ENCODE assay signal across 19 cellular contexts in genomic region chr1:186060226-186060625, GRCh38.
"Had no signal": no experiment of that assay in that cellular context is flagged by ENCODE, and none has a peak within 500 bp of the region (broad histone marks: within the 10 kb centered on the region; RNA-seq: fewer than 3 reads in every experiment).

No MANE protein-coding gene starts in this region.

- DNase-seq: central memory CD4-positive, alpha-beta T cell; cortex of kidney; dorsolateral prefrontal cortex; effector CD8-positive, alpha-beta T cell; gastrocnemius medialis; glutamatergic neuron; islet precursor cell; left colon; natural killer cell; nucleus accumbens; pancreas; right cardiac atrium; stimulated activated CD4-positive, alpha-beta T cell treated with anti-CD3 and anti-CD28 coated beads, Interleukin-2, amount 100 ng/mL, for 48 hours; stimulated activated naive CD4-positive, alpha-beta T cell treated with Interleukin-2 at 50 U/mL for 16 hours had no signal

- H3K4me3 ChIP-seq: dorsolateral prefrontal cortex, gastrocnemius medialis, pancreas, smooth muscle cell, tibial nerve had no signal

- H3K27ac Mint-ChIP-seq: mesothelial cell of epicardium, natural killer cell, progenitor cell of endocrine pancreas had no signal

- H3K9me3 ChIP-seq: gastrocnemius medialis, pancreas, tibial nerve had no signal

- H3K27me3 Mint-ChIP-seq: progenitor cell of endocrine pancreas had no signal

- ATAC-seq: left colon, natural killer cell, pancreas, right cardiac atrium had no signal

- H3K36me3 ChIP-seq: gastrocnemius medialis, pancreas, tibial nerve had no signal

- H3K9me3 Mint-ChIP-seq: mesothelial cell of epicardium, natural killer cell, neural crest cell had no signal

- H3K27ac ChIP-seq: dorsolateral prefrontal cortex, pancreas, tibial nerve had no signal

- H3K4me3 Mint-ChIP-seq: mesothelial cell of epicardium, natural killer cell, neural crest cell had no signal

- H3K27me3 ChIP-seq: gastrocnemius medialis, pancreas, tibial nerve had no signal

- H3K4me1 ChIP-seq: tibial nerve had no signal

- H3K36me3 Mint-ChIP-seq: natural killer cell had no signal

- H3K4me1 Mint-ChIP-seq: mesothelial cell of epicardium, natural killer cell, neural crest cell had no signal

- FAIRE-seq: pancreas had no signal
